ENCODE assay signal across 19 cellular contexts in the genomic region with DNA sequence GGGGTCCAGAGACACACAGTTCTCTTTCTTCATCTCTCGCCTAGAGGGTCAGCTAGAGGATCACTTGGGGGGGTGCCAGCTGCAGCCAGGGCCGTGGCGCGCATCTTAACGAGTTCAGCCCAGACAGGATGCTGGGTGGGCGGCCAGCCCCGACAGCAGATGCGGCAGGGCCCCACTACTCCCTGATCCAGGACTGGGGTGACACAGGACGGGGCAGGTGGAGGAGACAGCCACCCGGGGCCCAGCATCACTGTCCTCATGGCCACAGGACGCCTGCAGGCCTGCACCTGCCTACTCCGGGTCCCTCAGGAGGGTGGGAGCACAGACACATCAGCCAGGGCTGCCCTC. TPM values are rescaled to one million over a fixed set of nuclear protein-coding genes. Genes with fewer than 3 reads are reported as not detected.
DNase-seq lines count a peak whose midpoint lies in the region; ATAC-seq and TF ChIP-seq lines count a peak whose summit lies in the region.
"Had no signal": no experiment of that assay in that cellular context is flagged by ENCODE, and none has a peak within 500 bp of the region (broad histone marks: within the 10 kb centered on the region; RNA-seq: fewer than 3 reads in every experiment).

No MANE protein-coding gene starts in this region.

- H3K4me1 Mint-ChIP-seq in neural progenitor cell = peaks cover 6% of the 10 kb centered on the region
- H3K4me1 Mint-ChIP-seq in stimulated activated naive B cell treated with anti-CD40 and anti-IgM and Interleukin-4, amounts not matched to agents 10 μg/mL and 1 μg/mL and 100 μg/mL, for 72 hours = peaks cover 8 to 19% of the 10 kb centered on the region in 2 donors
- H3K4me1 Mint-ChIP-seq in activated T-helper 2 cell treated with anti-CD3 and anti-CD28 coated beads, Interferon-gamma antibody, Interleukin-2, Interleukin-4, amounts not matched to agents 10 μg/mL and 5 μg/mL and 100 μg/mL, durations not matched to agents 14 hours and 24 hours and 36 hours (ENCODE audit: low read depth) = no peaks in the 10 kb centered on the region
- H3K4me1 Mint-ChIP-seq in activated T-helper 17 cell treated with anti-CD3 and anti-CD28 coated beads, Interleukin-2, amount 50 U/mL, for 72 hours = no peaks in the 10 kb centered on the region
- H3K4me1 Mint-ChIP-seq: GM23338 had no signal

- no peaks in the 10 kb centered on the region for H3K79me2 ChIP-seq in neural progenitor cell (ENCODE audit: low read depth)

- no peak for TF ChIP-seq CTCF in neural progenitor cell (IDR thresholded peaks at IDR 0.05)

- peak in 2 of 3 donors; percentile 49 to 56 for DNase-seq in right cardiac atrium
- DNase-seq in cardiac septum (ENCODE audit: low spot score) = no peak
- DNase-seq in effector memory CD4-positive, alpha-beta T cell = no peak
- no peak for DNase-seq in neural progenitor cell (ENCODE audit: low spot score)
- DNase-seq in stimulated activated naive B cell treated with anti-CD40 and anti-IgM and Interleukin-4, amounts not matched to agents 10 μg/mL and 1 μg/mL and 100 μg/mL, for 72 hours = no peak
- no peak for DNase-seq in activated T-helper 2 cell treated with anti-CD3 and anti-CD28 coated beads, Interferon-gamma antibody, Interleukin-2, Interleukin-4, amounts not matched to agents 10 μg/mL and 5 μg/mL and 100 μg/mL, durations not matched to agents 14 hours and 24 hours and 36 hours (ENCODE audit: low spot score)
- DNase-seq in NCI-H2171 (lab: John Stamatoyannopoulos, UW) = no peak
- DNase-seq: AML-193, Calu3, DMS 273 treated with DMSO at 0.1 percent for 48 hours, H7, HFFc6, IMR-90 had no signal

- H3K4me1 ChIP-seq in right cardiac atrium (ENCODE audit: control insufficient read depth, insufficient read depth, low read length) (no peaks in the 10 kb centered on the region), neural progenitor cell (no peaks in the 10 kb centered on the region)
- H3K4me1 ChIP-seq in effector memory CD4-positive, alpha-beta T cell (ENCODE audit: control insufficient read depth, insufficient read depth, low read length, poor library complexity, severe bottlenecking) = peaks cover 19% of the 10 kb centered on the region

- intact Hi-C loops in right cardiac atrium (cut with DNase I) = no loop called here
- intact Hi-C loops in cardiac septum (cut with DNase I) = no loop called here
- intact Hi-C loops in activated T-helper 2 cell treated with anti-CD3 and anti-CD28 coated beads, Interferon-gamma antibody, Interleukin-2, Interleukin-4, amounts not matched to agents 10 μg/mL and 5 μg/mL and 100 μg/mL, durations not matched to agents 14 hours and 24 hours and 36 hours (cut with micrococcal nuclease) = no loop called here

- H3K27me3 Mint-ChIP-seq in neural progenitor cell (ENCODE audit: insufficient read depth, low read depth) = no peaks in the 10 kb centered on the region
- no peaks in the 10 kb centered on the region for H3K27me3 Mint-ChIP-seq in stimulated activated naive B cell treated with anti-CD40 and anti-IgM and Interleukin-4, amounts not matched to agents 10 μg/mL and 1 μg/mL and 100 μg/mL, for 72 hours
- no peaks in the 10 kb centered on the region for H3K27me3 Mint-ChIP-seq in activated T-helper 2 cell treated with anti-CD3 and anti-CD28 coated beads, Interferon-gamma antibody, Interleukin-2, Interleukin-4, amounts not matched to agents 10 μg/mL and 5 μg/mL and 100 μg/mL, durations not matched to agents 14 hours and 24 hours and 36 hours (ENCODE audit: low read depth)
- H3K27me3 Mint-ChIP-seq in activated T-helper 17 cell treated with anti-CD3 and anti-CD28 coated beads, Interleukin-2, amount 50 U/mL, for 72 hours = no peaks in the 10 kb centered on the region

- H3K27ac Mint-ChIP-seq in neural progenitor cell = peak overlapping the region; percentile 60
- H3K27ac Mint-ChIP-seq in stimulated activated naive B cell treated with anti-CD40 and anti-IgM and Interleukin-4, amounts not matched to agents 10 μg/mL and 1 μg/mL and 100 μg/mL, for 72 hours = peak overlapping the region; percentile 20
- no peak overlapping the region for H3K27ac Mint-ChIP-seq in activated T-helper 2 cell treated with anti-CD3 and anti-CD28 coated beads, Interferon-gamma antibody, Interleukin-2, Interleukin-4, amounts not matched to agents 10 μg/mL and 5 μg/mL and 100 μg/mL, durations not matched to agents 14 hours and 24 hours and 36 hours
- no peak overlapping the region for H3K27ac Mint-ChIP-seq in activated T-helper 17 cell treated with anti-CD3 and anti-CD28 coated beads, Interleukin-2, amount 50 U/mL, for 72 hours
- H3K27ac Mint-ChIP-seq: CD8-positive, alpha-beta T cell; GM23338; HFFc6 had no signal

- H3K4me3 ChIP-seq in right cardiac atrium (ENCODE audit: low read length) (no peak overlapping the region), neural progenitor cell (no peak overlapping the region)
- H3K4me3 ChIP-seq in effector memory CD4-positive, alpha-beta T cell (ENCODE audit: insufficient read depth, low read depth, low read length, poor library complexity, severe bottlenecking) = no peak overlapping the region
- H3K4me3 ChIP-seq: A549, GM23338 had no signal

- H3K9ac ChIP-seq in neural progenitor cell = no peak overlapping the region

- H3K36me3 ChIP-seq in effector memory CD4-positive, alpha-beta T cell (ENCODE audit: control insufficient read depth, insufficient read depth, low read length) = no peaks in the 10 kb centered on the region
- H3K36me3 ChIP-seq in neural progenitor cell = no peaks in the 10 kb centered on the region

- no peak overlapping the region for H2AFZ ChIP-seq in neural progenitor cell (replicated peaks)
- H2AFZ ChIP-seq: GM23338 had no signal

- ATAC-seq in right cardiac atrium = no peak
- no peak for ATAC-seq in stimulated activated naive B cell treated with anti-CD40 and anti-IgM and Interleukin-4, amounts not matched to agents 10 μg/mL and 1 μg/mL and 100 μg/mL, for 72 hours (replicated peaks)
- ATAC-seq in activated T-helper 17 cell treated with anti-CD3 and anti-CD28 coated beads, Interleukin-2, amount 50 U/mL, for 72 hours (replicated peaks) = no peak
- ATAC-seq: A549; CD8-positive, alpha-beta T cell; GM23338; HCT116 had no signal

- H3K36me3 Mint-ChIP-seq in neural progenitor cell = peaks cover 2% of the 10 kb centered on the region
- peaks cover 0 to 6% of the 10 kb centered on the region in 2 donors for H3K36me3 Mint-ChIP-seq in stimulated activated naive B cell treated with anti-CD40 and anti-IgM and Interleukin-4, amounts not matched to agents 10 μg/mL and 1 μg/mL and 100 μg/mL, for 72 hours
- H3K36me3 Mint-ChIP-seq in activated T-helper 2 cell treated with anti-CD3 and anti-CD28 coated beads, Interferon-gamma antibody, Interleukin-2, Interleukin-4, amounts not matched to agents 10 μg/mL and 5 μg/mL and 100 μg/mL, durations not matched to agents 14 hours and 24 hours and 36 hours (ENCODE audit: low read depth) = no peaks in the 10 kb centered on the region
- H3K36me3 Mint-ChIP-seq in activated T-helper 17 cell treated with anti-CD3 and anti-CD28 coated beads, Interleukin-2, amount 50 U/mL, for 72 hours (ENCODE audit: low read depth) = no peaks in the 10 kb centered on the region

- no peak overlapping the region for H3K4me2 ChIP-seq in neural progenitor cell
- H3K4me2 ChIP-seq: A549, GM23338 had no signal

- H3K27ac ChIP-seq in right cardiac atrium (ENCODE audit: low read length) = no peak overlapping the region
- H3K27ac ChIP-seq in effector memory CD4-positive, alpha-beta T cell (ENCODE audit: insufficient read depth, low read length, poor library complexity, severe bottlenecking) = peak overlapping the region; percentile 4
- H3K27ac ChIP-seq in neural progenitor cell = no peak overlapping the region
- H3K27ac ChIP-seq: 22Rv1, A549 had no signal

- H3K9me3 Mint-ChIP-seq in neural progenitor cell = no peaks in the 10 kb centered on the region
- no peaks in the 10 kb centered on the region for H3K9me3 Mint-ChIP-seq in stimulated activated naive B cell treated with anti-CD40 and anti-IgM and Interleukin-4, amounts not matched to agents 10 μg/mL and 1 μg/mL and 100 μg/mL, for 72 hours
- H3K9me3 Mint-ChIP-seq in activated T-helper 2 cell treated with anti-CD3 and anti-CD28 coated beads, Interferon-gamma antibody, Interleukin-2, Interleukin-4, amounts not matched to agents 10 μg/mL and 5 μg/mL and 100 μg/mL, durations not matched to agents 14 hours and 24 hours and 36 hours = no peaks in the 10 kb centered on the region
- no peaks in the 10 kb centered on the region for H3K9me3 Mint-ChIP-seq in activated T-helper 17 cell treated with anti-CD3 and anti-CD28 coated beads, Interleukin-2, amount 50 U/mL, for 72 hours
- H3K9me3 Mint-ChIP-seq: CD8-positive, alpha-beta T cell; GM23338; HFFc6 had no signal

- H3F3A ChIP-seq in neural progenitor cell (ENCODE audit: low read depth) = no peaks in the 10 kb centered on the region

- no peak overlapping the region for H3K4me3 Mint-ChIP-seq in neural progenitor cell
- H3K4me3 Mint-ChIP-seq in stimulated activated naive B cell treated with anti-CD40 and anti-IgM and Interleukin-4, amounts not matched to agents 10 μg/mL and 1 μg/mL and 100 μg/mL, for 72 hours = no peak overlapping the region
- H3K4me3 Mint-ChIP-seq in activated T-helper 2 cell treated with anti-CD3 and anti-CD28 coated beads, Interferon-gamma antibody, Interleukin-2, Interleukin-4, amounts not matched to agents 10 μg/mL and 5 μg/mL and 100 μg/mL, durations not matched to agents 14 hours and 24 hours and 36 hours (ENCODE audit: low read depth) = no peak overlapping the region
- H3K4me3 Mint-ChIP-seq in activated T-helper 17 cell treated with anti-CD3 and anti-CD28 coated beads, Interleukin-2, amount 50 U/mL, for 72 hours = no peak overlapping the region
- H3K4me3 Mint-ChIP-seq: CD8-positive, alpha-beta T cell; GM23338; HFFc6 had no signal

- 80% methylated on average over 12 of the region's 12 CpGs for WGBS in right cardiac atrium

- H3K9me3 ChIP-seq in right cardiac atrium (ENCODE audit: control insufficient read depth, low read length) (no peaks in the 10 kb centered on the region), neural progenitor cell (ENCODE audit: low read depth) (no peaks in the 10 kb centered on the region)
- no peaks in the 10 kb centered on the region for H3K9me3 ChIP-seq in effector memory CD4-positive, alpha-beta T cell (ENCODE audit: control insufficient read depth, low read length)
- H3K9me3 ChIP-seq: A549 had no signal

- H3K27me3 ChIP-seq in right cardiac atrium (ENCODE audit: control insufficient read depth, insufficient read depth) = no peaks in the 10 kb centered on the region
- H3K27me3 ChIP-seq in effector memory CD4-positive, alpha-beta T cell (replicated peaks; ENCODE audit: control insufficient read depth, insufficient read depth, low read length, poor library complexity, severe bottlenecking) = no peaks in the 10 kb centered on the region
- H3K27me3 ChIP-seq in neural progenitor cell = no peaks in the 10 kb centered on the region

- peaks cover 44% of the 10 kb centered on the region for H4K20me1 ChIP-seq in neural progenitor cell (ENCODE audit: low read depth)

RNA-seq across cellular contexts. Expression of gene AKT1, which starts 12.8 kb away (rescaled TPM):
- total RNA-seq in right cardiac atrium = 100 to 1,000 TPM; 120 to 154 (median 126) TPM
- 101 TPM for polyA plus RNA-seq in right cardiac atrium
- 172 TPM for total RNA-seq in cardiac septum
- total RNA-seq in neural progenitor cell (ENCODE audit: low replicate concordance) = 67.2 and 92.4 TPM in 2 replicates
- 145 TPM in 2 replicates for total RNA-seq in activated T-helper 2 cell treated with anti-CD3 and anti-CD28 coated beads, Interferon-gamma antibody, Interleukin-2, Interleukin-4, amounts not matched to agents 10 μg/mL and 5 μg/mL and 100 μg/mL, durations not matched to agents 14 hours and 24 hours and 36 hours
- 100 to 1,000 TPM in 1 of 2 donors, 10 to 100 TPM in 1; 81.3 to 160 TPM for total RNA-seq in activated T-helper 17 cell treated with anti-CD3 and anti-CD28 coated beads, Interleukin-2, amount 50 U/mL, for 72 hours

RNA-seq across cellular contexts. Expression of gene ZBTB42, which starts 18.1 kb away (rescaled TPM):
- total RNA-seq in right cardiac atrium (1 to 10 TPM; 6.0 to 7.7 (median 6.6) TPM), cardiac septum (8.6 TPM), neural progenitor cell (ENCODE audit: low replicate concordance) (0.41 and 1.1 TPM in 2 replicates)
- polyA plus RNA-seq in right cardiac atrium = 5.3 TPM
- total RNA-seq in activated T-helper 2 cell treated with anti-CD3 and anti-CD28 coated beads, Interferon-gamma antibody, Interleukin-2, Interleukin-4, amounts not matched to agents 10 μg/mL and 5 μg/mL and 100 μg/mL, durations not matched to agents 14 hours and 24 hours and 36 hours = 5.2 and 5.4 TPM in 2 replicates
- total RNA-seq in activated T-helper 17 cell treated with anti-CD3 and anti-CD28 coated beads, Interleukin-2, amount 50 U/mL, for 72 hours = 1 to 10 TPM; 3.0 to 3.2 TPM

RNA-seq across cellular contexts. Expression of gene SIVA1, which starts 29.9 kb away (rescaled TPM):
- total RNA-seq in right cardiac atrium (10 to 100 TPM; 74.6 to 88.5 (median 85.1) TPM), cardiac septum (50.9 TPM), neural progenitor cell (ENCODE audit: low replicate concordance) (139 and 231 TPM in 2 replicates)
- 201 TPM for polyA plus RNA-seq in right cardiac atrium
- total RNA-seq in activated T-helper 2 cell treated with anti-CD3 and anti-CD28 coated beads, Interferon-gamma antibody, Interleukin-2, Interleukin-4, amounts not matched to agents 10 μg/mL and 5 μg/mL and 100 μg/mL, durations not matched to agents 14 hours and 24 hours and 36 hours = 96.0 and 104 TPM in 2 replicates
- 100 to 1,000 TPM in 1 of 2 donors, 10 to 100 TPM in 1; 65.2 to 121 TPM for total RNA-seq in activated T-helper 17 cell treated with anti-CD3 and anti-CD28 coated beads, Interleukin-2, amount 50 U/mL, for 72 hours

RNA-seq across cellular contexts. Expression of gene ADSS1, which starts 58.8 kb away (rescaled TPM):
- total RNA-seq in right cardiac atrium (100 to 1,000 TPM; 156 to 212 (median 188) TPM), cardiac septum (114 TPM), neural progenitor cell (ENCODE audit: low replicate concordance) (25.3 and 26.4 TPM in 2 replicates)
- 217 TPM for polyA plus RNA-seq in right cardiac atrium
- total RNA-seq in activated T-helper 2 cell treated with anti-CD3 and anti-CD28 coated beads, Interferon-gamma antibody, Interleukin-2, Interleukin-4, amounts not matched to agents 10 μg/mL and 5 μg/mL and 100 μg/mL, durations not matched to agents 14 hours and 24 hours and 36 hours = 1.1 and 2.4 TPM in 2 replicates
- 1 to 10 TPM in 1 of 2 donors, under 1 TPM in 1; 0.91 to 2.4 TPM for total RNA-seq in activated T-helper 17 cell treated with anti-CD3 and anti-CD28 coated beads, Interleukin-2, amount 50 U/mL, for 72 hours

Comparison
In these comparisons a context has a peak if more than half of its experiments do, and no peak if none do; other contexts are left out.
1. DNase-seq: peak in right cardiac atrium (2 of 3); none in cardiac septum (single experiment), effector memory CD4-positive, alpha-beta T cell (0 of 3), neural progenitor cell (single experiment), stimulated activated naive B cell treated with anti-CD40 and anti-IgM and Interleukin-4, amounts not matched to agents 10 μg/mL and 1 μg/mL and 100 μg/mL, for 72 hours (single experiment), activated T-helper 2 cell treated with anti-CD3 and anti-CD28 coated beads, Interferon-gamma antibody, Interleukin-2, Interleukin-4, amounts not matched to agents 10 μg/mL and 5 μg/mL and 100 μg/mL, durations not matched to agents 14 hours and 24 hours and 36 hours (single experiment) and NCI-H2171 (single experiment).
2. H3K27ac Mint-ChIP-seq: peak in neural progenitor cell (single experiment) and stimulated activated naive B cell treated with anti-CD40 and anti-IgM and Interleukin-4, amounts not matched to agents 10 μg/mL and 1 μg/mL and 100 μg/mL, for 72 hours (single experiment); none in activated T-helper 2 cell treated with anti-CD3 and anti-CD28 coated beads, Interferon-gamma antibody, Interleukin-2, Interleukin-4, amounts not matched to agents 10 μg/mL and 5 μg/mL and 100 μg/mL, durations not matched to agents 14 hours and 24 hours and 36 hours (single experiment) and activated T-helper 17 cell treated with anti-CD3 and anti-CD28 coated beads, Interleukin-2, amount 50 U/mL, for 72 hours (single experiment).